In the genomic region with DNA sequence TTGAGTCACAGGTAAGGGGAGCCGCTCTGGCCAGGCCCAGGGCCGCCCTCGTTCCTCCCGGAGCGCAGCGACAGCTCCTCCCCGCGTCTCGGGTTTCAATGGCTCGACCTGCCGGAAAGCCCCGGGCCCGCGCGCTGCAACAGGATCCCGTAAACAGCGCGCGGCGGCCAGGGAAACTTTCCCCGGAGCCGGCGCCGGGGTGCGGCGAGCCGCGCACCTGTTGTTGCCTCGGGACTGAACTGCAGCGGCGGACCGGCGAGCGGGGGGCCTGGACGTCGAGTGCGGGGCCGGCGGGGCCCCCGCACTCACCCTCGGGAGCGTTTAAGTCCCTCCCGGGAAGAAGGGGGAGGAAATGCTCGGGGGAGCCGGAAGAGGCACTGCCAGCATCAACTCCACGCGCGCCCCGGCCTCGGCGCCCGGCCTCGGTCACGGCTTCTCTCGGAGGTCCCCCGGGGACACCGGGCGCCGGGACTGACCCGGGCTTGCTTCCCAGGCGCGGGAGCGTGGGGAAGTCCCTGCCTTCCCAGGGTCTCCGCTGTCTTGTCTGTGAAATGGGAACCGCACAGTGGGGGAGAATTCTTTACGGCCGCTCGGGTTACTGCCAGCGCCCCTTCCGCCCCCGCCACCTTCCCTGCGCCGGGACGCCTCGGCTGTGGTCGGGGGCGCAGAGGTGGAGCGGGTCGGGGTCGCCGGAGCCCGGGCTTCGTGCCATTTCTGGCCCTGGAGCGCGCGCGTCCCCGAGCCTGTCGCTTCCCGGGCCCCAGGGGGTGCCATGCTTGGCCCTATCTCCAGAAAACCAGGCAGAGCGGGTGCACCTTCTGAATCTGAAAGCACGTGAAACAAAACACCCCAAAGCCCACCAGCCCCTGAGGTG, we compare ENCODE assay signal across 1 cellular context.
A peak's percentile ranks its signal among the peaks of the same experiment; 100 is the strongest.
TF ChIP-seq lines count a peak whose summit lies in the region.

No MANE protein-coding gene starts in this region.

TF ChIP-seq in HEK293, 187 proteins besides CTCF, POLR2A, EP300 and RAD21 (continued from another document and continues in another):
- TF ChIP-seq, protein P1, sequence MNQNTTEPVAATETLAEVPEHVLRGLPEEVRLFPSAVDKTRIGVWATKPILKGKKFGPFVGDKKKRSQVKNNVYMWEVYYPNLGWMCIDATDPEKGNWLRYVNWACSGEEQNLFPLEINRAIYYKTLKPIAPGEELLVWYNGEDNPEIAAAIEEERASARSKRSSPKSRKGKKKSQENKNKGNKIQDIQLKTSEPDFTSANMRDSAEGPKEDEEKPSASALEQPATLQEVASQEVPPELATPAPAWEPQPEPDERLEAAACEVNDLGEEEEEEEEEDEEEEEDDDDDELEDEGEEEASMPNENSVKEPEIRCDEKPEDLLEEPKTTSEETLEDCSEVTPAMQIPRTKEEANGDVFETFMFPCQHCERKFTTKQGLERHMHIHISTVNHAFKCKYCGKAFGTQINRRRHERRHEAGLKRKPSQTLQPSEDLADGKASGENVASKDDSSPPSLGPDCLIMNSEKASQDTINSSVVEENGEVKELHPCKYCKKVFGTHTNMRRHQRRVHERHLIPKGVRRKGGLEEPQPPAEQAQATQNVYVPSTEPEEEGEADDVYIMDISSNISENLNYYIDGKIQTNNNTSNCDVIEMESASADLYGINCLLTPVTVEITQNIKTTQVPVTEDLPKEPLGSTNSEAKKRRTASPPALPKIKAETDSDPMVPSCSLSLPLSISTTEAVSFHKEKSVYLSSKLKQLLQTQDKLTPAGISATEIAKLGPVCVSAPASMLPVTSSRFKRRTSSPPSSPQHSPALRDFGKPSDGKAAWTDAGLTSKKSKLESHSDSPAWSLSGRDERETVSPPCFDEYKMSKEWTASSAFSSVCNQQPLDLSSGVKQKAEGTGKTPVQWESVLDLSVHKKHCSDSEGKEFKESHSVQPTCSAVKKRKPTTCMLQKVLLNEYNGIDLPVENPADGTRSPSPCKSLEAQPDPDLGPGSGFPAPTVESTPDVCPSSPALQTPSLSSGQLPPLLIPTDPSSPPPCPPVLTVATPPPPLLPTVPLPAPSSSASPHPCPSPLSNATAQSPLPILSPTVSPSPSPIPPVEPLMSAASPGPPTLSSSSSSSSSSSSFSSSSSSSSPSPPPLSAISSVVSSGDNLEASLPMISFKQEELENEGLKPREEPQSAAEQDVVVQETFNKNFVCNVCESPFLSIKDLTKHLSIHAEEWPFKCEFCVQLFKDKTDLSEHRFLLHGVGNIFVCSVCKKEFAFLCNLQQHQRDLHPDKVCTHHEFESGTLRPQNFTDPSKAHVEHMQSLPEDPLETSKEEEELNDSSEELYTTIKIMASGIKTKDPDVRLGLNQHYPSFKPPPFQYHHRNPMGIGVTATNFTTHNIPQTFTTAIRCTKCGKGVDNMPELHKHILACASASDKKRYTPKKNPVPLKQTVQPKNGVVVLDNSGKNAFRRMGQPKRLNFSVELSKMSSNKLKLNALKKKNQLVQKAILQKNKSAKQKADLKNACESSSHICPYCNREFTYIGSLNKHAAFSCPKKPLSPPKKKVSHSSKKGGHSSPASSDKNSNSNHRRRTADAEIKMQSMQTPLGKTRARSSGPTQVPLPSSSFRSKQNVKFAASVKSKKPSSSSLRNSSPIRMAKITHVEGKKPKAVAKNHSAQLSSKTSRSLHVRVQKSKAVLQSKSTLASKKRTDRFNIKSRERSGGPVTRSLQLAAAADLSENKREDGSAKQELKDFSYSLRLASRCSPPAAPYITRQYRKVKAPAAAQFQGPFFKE (tag by site-specific recombination; IDR thresholded peaks at IDR 0.05; ENCODE audit: borderline replicate concordance) = no peak
- TF ChIP-seq WT1 (tag by site-specific recombination; IDR thresholded peaks at IDR 0.05) = peak; percentile 86
- TF ChIP-seq IKZF3 (tag by site-specific recombination; IDR thresholded peaks at IDR 0.05) = 0 out of 2 replicates have a peak, but pooled peaks have one; percentile 25
- TF ChIP-seq, protein P2, sequence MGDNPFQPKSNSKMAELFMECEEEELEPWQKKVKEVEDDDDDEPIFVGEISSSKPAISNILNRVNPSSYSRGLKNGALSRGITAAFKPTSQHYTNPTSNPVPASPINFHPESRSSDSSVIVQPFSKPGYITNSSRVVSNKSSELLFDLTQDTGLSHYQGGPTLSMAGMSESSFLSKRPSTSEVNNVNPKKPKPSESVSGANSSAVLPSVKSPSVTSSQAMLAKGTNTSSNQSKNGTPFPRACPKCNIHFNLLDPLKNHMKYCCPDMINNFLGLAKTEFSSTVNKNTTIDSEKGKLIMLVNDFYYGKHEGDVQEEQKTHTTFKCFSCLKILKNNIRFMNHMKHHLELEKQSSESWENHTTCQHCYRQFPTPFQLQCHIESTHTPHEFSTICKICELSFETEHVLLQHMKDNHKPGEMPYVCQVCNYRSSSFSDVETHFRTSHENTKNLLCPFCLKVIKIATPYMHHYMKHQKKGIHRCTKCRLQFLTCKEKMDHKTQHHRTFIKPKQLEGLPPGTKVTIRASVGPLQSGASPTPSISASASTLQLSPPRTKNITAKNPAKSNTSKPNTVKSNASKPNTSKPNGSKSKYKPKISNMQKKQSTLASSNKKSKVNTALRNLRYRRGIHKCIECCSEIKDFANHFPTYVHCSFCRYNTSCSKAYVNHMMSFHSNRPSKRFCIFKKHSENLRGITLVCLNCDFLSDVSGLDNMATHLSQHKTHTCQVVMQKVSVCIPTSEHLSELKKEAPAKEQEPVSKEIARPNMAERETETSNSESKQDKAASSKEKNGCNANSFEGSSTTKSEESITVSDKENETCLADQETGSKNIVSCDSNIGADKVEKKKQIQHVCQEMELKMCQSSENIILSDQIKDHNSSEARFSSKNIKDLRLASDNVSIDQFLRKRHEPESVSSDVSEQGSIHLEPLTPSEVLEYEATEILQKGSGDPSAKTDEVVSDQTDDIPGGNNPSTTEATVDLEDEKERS (tag by site-specific recombination; IDR thresholded peaks at IDR 0.05) = no peak
- TF ChIP-seq, protein P3, sequence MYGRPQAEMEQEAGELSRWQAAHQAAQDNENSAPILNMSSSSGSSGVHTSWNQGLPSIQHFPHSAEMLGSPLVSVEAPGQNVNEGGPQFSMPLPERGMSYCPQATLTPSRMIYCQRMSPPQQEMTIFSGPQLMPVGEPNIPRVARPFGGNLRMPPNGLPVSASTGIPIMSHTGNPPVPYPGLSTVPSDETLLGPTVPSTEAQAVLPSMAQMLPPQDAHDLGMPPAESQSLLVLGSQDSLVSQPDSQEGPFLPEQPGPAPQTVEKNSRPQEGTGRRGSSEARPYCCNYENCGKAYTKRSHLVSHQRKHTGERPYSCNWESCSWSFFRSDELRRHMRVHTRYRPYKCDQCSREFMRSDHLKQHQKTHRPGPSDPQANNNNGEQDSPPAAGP (tag by site-specific recombination; IDR thresholded peaks at IDR 0.05) = peak; percentile 74
- no peak for TF ChIP-seq ZNF621 (tag by site-specific recombination; IDR thresholded peaks at IDR 0.05)
- TF ChIP-seq ZEB2 (tag by site-specific recombination; IDR thresholded peaks at IDR 0.05) = peak; percentile 91
- TF ChIP-seq ZBTB7A (tag by site-specific recombination; IDR thresholded peaks at IDR 0.05; ENCODE audit: low read depth) = no peak
- TF ChIP-seq, protein P4, sequence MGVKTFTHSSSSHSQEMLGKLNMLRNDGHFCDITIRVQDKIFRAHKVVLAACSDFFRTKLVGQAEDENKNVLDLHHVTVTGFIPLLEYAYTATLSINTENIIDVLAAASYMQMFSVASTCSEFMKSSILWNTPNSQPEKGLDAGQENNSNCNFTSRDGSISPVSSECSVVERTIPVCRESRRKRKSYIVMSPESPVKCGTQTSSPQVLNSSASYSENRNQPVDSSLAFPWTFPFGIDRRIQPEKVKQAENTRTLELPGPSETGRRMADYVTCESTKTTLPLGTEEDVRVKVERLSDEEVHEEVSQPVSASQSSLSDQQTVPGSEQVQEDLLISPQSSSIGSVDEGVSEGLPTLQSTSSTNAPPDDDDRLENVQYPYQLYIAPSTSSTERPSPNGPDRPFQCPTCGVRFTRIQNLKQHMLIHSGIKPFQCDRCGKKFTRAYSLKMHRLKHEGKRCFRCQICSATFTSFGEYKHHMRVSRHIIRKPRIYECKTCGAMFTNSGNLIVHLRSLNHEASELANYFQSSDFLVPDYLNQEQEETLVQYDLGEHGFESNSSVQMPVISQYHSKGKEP (tag by site-specific recombination; IDR thresholded peaks at IDR 0.05) = no peak
- TF ChIP-seq ZNF791 (tag by site-specific recombination; IDR thresholded peaks at IDR 0.05) = no peak
- TF ChIP-seq, protein P5, sequence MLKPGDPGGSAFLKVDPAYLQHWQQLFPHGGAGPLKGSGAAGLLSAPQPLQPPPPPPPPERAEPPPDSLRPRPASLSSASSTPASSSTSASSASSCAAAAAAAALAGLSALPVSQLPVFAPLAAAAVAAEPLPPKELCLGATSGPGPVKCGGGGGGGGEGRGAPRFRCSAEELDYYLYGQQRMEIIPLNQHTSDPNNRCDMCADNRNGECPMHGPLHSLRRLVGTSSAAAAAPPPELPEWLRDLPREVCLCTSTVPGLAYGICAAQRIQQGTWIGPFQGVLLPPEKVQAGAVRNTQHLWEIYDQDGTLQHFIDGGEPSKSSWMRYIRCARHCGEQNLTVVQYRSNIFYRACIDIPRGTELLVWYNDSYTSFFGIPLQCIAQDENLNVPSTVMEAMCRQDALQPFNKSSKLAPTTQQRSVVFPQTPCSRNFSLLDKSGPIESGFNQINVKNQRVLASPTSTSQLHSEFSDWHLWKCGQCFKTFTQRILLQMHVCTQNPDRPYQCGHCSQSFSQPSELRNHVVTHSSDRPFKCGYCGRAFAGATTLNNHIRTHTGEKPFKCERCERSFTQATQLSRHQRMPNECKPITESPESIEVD (tag by site-specific recombination; IDR thresholded peaks at IDR 0.05) = no peak
- TF ChIP-seq ZNF175 (tag by site-specific recombination; IDR thresholded peaks at IDR 0.05) = no peak
- TF ChIP-seq ZNF701 (tag by site-specific recombination; IDR thresholded peaks at IDR 0.05) = no peak
- TF ChIP-seq ZNF366 (tag by site-specific recombination; conservative IDR thresholded peaks at IDR 0.05) = no peak
- TF ChIP-seq, protein P6, sequence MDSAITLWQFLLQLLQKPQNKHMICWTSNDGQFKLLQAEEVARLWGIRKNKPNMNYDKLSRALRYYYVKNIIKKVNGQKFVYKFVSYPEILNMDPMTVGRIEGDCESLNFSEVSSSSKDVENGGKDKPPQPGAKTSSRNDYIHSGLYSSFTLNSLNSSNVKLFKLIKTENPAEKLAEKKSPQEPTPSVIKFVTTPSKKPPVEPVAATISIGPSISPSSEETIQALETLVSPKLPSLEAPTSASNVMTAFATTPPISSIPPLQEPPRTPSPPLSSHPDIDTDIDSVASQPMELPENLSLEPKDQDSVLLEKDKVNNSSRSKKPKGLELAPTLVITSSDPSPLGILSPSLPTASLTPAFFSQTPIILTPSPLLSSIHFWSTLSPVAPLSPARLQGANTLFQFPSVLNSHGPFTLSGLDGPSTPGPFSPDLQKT (IDR thresholded peaks at IDR 0.05; ENCODE audit: borderline replicate concordance, low read depth, low read length) = no peak
- TF ChIP-seq, protein P7, sequence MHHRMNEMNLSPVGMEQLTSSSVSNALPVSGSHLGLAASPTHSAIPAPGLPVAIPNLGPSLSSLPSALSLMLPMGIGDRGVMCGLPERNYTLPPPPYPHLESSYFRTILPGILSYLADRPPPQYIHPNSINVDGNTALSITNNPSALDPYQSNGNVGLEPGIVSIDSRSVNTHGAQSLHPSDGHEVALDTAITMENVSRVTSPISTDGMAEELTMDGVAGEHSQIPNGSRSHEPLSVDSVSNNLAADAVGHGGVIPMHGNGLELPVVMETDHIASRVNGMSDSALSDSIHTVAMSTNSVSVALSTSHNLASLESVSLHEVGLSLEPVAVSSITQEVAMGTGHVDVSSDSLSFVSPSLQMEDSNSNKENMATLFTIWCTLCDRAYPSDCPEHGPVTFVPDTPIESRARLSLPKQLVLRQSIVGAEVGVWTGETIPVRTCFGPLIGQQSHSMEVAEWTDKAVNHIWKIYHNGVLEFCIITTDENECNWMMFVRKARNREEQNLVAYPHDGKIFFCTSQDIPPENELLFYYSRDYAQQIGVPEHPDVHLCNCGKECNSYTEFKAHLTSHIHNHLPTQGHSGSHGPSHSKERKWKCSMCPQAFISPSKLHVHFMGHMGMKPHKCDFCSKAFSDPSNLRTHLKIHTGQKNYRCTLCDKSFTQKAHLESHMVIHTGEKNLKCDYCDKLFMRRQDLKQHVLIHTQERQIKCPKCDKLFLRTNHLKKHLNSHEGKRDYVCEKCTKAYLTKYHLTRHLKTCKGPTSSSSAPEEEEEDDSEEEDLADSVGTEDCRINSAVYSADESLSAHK (tag by site-specific recombination; IDR thresholded peaks at IDR 0.05) = no peak
- TF ChIP-seq ZNF654 (tag by site-specific recombination; IDR thresholded peaks at IDR 0.05; ENCODE audit: low read depth) = no peak
- TF ChIP-seq ZNF521 (tag by site-specific recombination; IDR thresholded peaks at IDR 0.05) = no peak
- TF ChIP-seq, protein P8, sequence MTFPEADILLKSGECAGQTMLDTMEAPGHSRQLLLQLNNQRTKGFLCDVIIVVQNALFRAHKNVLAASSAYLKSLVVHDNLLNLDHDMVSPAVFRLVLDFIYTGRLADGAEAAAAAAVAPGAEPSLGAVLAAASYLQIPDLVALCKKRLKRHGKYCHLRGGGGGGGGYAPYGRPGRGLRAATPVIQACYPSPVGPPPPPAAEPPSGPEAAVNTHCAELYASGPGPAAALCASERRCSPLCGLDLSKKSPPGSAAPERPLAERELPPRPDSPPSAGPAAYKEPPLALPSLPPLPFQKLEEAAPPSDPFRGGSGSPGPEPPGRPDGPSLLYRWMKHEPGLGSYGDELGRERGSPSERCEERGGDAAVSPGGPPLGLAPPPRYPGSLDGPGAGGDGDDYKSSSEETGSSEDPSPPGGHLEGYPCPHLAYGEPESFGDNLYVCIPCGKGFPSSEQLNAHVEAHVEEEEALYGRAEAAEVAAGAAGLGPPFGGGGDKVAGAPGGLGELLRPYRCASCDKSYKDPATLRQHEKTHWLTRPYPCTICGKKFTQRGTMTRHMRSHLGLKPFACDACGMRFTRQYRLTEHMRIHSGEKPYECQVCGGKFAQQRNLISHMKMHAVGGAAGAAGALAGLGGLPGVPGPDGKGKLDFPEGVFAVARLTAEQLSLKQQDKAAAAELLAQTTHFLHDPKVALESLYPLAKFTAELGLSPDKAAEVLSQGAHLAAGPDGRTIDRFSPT (tag by site-specific recombination; IDR thresholded peaks at IDR 0.05) = no peak
- TF ChIP-seq GLIS1 (tag by site-specific recombination; IDR thresholded peaks at IDR 0.05) = peak; percentile 67; the same call in 1 of the 2 replicates
- TF ChIP-seq, protein P9, sequence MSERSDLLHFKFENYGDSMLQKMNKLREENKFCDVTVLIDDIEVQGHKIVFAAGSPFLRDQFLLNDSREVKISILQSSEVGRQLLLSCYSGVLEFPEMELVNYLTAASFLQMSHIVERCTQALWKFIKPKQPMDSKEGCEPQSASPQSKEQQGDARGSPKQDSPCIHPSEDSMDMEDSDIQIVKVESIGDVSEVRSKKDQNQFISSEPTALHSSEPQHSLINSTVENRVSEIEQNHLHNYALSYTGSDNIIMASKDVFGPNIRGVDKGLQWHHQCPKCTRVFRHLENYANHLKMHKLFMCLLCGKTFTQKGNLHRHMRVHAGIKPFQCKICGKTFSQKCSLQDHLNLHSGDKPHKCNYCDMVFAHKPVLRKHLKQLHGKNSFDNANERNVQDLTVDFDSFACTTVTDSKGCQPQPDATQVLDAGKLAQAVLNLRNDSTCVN (tag by site-specific recombination; optimal IDR thresholded peaks at IDR 0.05) = peak; percentile 94
- TF ChIP-seq ZNF571 (tag by site-specific recombination; IDR thresholded peaks at IDR 0.05) = no peak
- TF ChIP-seq ZNF776 (tag by site-specific recombination; IDR thresholded peaks at IDR 0.05; ENCODE audit: borderline replicate concordance) = no peak
- TF ChIP-seq, protein P10, sequence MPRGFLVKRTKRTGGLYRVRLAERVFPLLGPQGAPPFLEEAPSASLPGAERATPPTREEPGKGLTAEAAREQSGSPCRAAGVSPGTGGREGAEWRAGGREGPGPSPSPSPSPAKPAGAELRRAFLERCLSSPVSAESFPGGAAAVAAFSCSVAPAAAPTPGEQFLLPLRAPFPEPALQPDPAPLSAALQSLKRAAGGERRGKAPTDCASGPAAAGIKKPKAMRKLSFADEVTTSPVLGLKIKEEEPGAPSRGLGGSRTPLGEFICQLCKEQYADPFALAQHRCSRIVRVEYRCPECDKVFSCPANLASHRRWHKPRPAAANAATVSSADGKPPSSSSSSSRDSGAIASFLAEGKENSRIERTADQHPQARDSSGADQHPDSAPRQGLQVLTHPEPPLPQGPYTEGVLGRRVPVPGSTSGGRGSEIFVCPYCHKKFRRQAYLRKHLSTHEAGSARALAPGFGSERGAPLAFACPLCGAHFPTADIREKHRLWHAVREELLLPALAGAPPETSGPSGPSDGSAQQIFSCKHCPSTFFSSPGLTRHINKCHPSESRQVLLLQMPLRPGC (tag by site-specific recombination; IDR thresholded peaks at IDR 0.05) = no peak; the same call in 1 of the 2 replicates
